ENCODE assay signal across 8 cellular contexts in genomic region chr2:231056453-231057416, GRCh38. TPM values are rescaled to one million over a fixed set of nuclear protein-coding genes. Genes with fewer than 3 reads are reported as not detected.
A peak's percentile ranks its signal among the peaks of the same experiment; 100 is the strongest.
DNase-seq lines count a peak whose midpoint lies in the region; ATAC-seq and TF ChIP-seq lines count a peak whose summit lies in the region.

PSMD1 (plus strand) TSS chr2:231056867; CDS start chr2:231057026, 159 bp downstream.

- peaks cover 51% of the 10 kb centered on the region for H3K79me2 ChIP-seq in osteoblast (ENCODE audit: insufficient read depth, low read length)

- H3K9me3 Mint-ChIP-seq in activated naive CD8-positive, alpha-beta T cell (ENCODE audit: low read depth) = no peaks in the 10 kb centered on the region

- peak within 1 kb of the TSS; percentile 99 for H3K4me2 ChIP-seq in osteoblast (ENCODE audit: insufficient read depth, low read length)

- peak within 1 kb of the TSS; percentile 92 for H3K4me3 Mint-ChIP-seq in activated naive CD8-positive, alpha-beta T cell

- H2AFZ ChIP-seq in osteoblast (ENCODE audit: low read length) = peak within 1 kb of the TSS; percentile 98

- peak within 1 kb of the TSS; percentile 91 for H3K4me3 ChIP-seq in GM12864 (ENCODE audit: low read depth, low read length)
- peak within 1 kb of the TSS; percentile 92 for H3K4me3 ChIP-seq in osteoblast (ENCODE audit: insufficient read depth, low read length)
- H3K4me3 ChIP-seq in thoracic aorta = peak within 1 kb of the TSS; percentile 87

- DNase-seq in GM12864 (ENCODE audit: low read depth) (peak; percentile 85), NCI-H1092 (lab: John Stamatoyannopoulos, UW) (peak; percentile 84), SKM-1 treated with dmso at 0.1 percent for 144 hours (lab: John Stamatoyannopoulos, UW; ENCODE audit: unreplicated experiment) (peak; percentile 92), glomerular visceral epithelial cell (ENCODE audit: extremely low spot score) (peak; percentile 96), osteoblast (ENCODE audit: insufficient read length, low spot score, missing footprints) (peak; percentile 96), thoracic aorta (ENCODE audit: low spot score) (peak; percentile 77)

- H3K9me3 ChIP-seq in osteoblast (ENCODE audit: low read depth, low read length) (no peaks in the 10 kb centered on the region), thoracic aorta (no peaks in the 10 kb centered on the region)

- H3K27ac ChIP-seq in osteoblast (ENCODE audit: low read depth, low read length) (peak within 1 kb of the TSS; percentile 91), thoracic aorta (peak within 1 kb of the TSS; percentile 89 to 90)

- H3K36me3 Mint-ChIP-seq in activated naive CD8-positive, alpha-beta T cell = peaks cover 4% of the 10 kb centered on the region

- peaks cover 30% of the 10 kb centered on the region for H4K20me1 ChIP-seq in osteoblast (ENCODE audit: insufficient read depth, low read length)

- H3K4me1 Mint-ChIP-seq in activated naive CD8-positive, alpha-beta T cell (ENCODE audit: low read depth) = peaks cover 46% of the 10 kb centered on the region

- H3K4me1 ChIP-seq in osteoblast (ENCODE audit: insufficient read depth, low read length) (peaks cover 28% of the 10 kb centered on the region), thoracic aorta (ENCODE audit: control insufficient read depth in 1 of 2, low read depth in 2 of 2) (peaks cover 21 to 38% of the 10 kb centered on the region in 2 donors)

- peak within 1 kb of the TSS; percentile 100 for H3K27ac Mint-ChIP-seq in activated naive CD8-positive, alpha-beta T cell

- peak; percentile 61 for ATAC-seq in HG02610 (IDR thresholded peaks at IDR 0.05; ENCODE audit: unreplicated experiment)
- peak; percentile 79 for ATAC-seq in thoracic aorta (ENCODE audit: insufficient number of reproducible peaks, low FRiP score, low read depth)

- TF ChIP-seq CTCF in GM12864 (IDR thresholded peaks at IDR 0.05; ENCODE audit: low read depth, low read length, missing control alignments) (peak; percentile 93), osteoblast (IDR thresholded peaks at IDR 0.05; ENCODE audit: extremely low read depth, low read depth, low read length) (peak; percentile 99), thoracic aorta (IDR thresholded peaks at IDR 0.05) (peak; percentile 89)

- H3K27me3 ChIP-seq in osteoblast (ENCODE audit: insufficient read depth, low read length) = no peaks in the 10 kb centered on the region
- no peaks in the 10 kb centered on the region for H3K27me3 ChIP-seq in thoracic aorta (replicated peaks; ENCODE audit: insufficient read depth)

- H3K36me3 ChIP-seq in osteoblast (ENCODE audit: insufficient read depth, low read length) (peaks cover 8% of the 10 kb centered on the region), thoracic aorta (no peaks in the 10 kb centered on the region)

- no peaks in the 10 kb centered on the region for H3K27me3 Mint-ChIP-seq in activated naive CD8-positive, alpha-beta T cell

RNA-seq across cellular contexts. Expression of gene PSMD1, which starts in this region (rescaled TPM):
- total RNA-seq in osteoblast = 112 TPM in 2 replicates
- total RNA-seq in thoracic aorta = 10 to 100 TPM; 42.2 to 73.5 TPM

Comparison
In these comparisons a context has a peak if more than half of its experiments do, and no peak if none do; other contexts are left out.
1. Peak in every context shown above with its lines: DNase-seq, ATAC-seq, H3K4me3 ChIP-seq and H3K27ac ChIP-seq.